ENCODE assay signal across 9 cellular contexts in genomic region chr2:105399207-105399861, GRCh38. TPM values are rescaled to one million over a fixed set of nuclear protein-coding genes. Genes with fewer than 3 reads are reported as not detected.
A peak's percentile ranks its signal among the peaks of the same experiment; 100 is the strongest.
DNase-seq lines count a peak whose midpoint lies in the region; ATAC-seq, FAIRE-seq and TF ChIP-seq lines count a peak whose summit lies in the region.
"Had no signal": no experiment of that assay in that cellular context is flagged by ENCODE, and none has a peak within 500 bp of the region (broad histone marks: within the 10 kb centered on the region; RNA-seq: fewer than 3 reads in every experiment).

No MANE protein-coding gene starts in this region.

- H3K9me3 Mint-ChIP-seq in activated naive CD8-positive, alpha-beta T cell (ENCODE audit: low read depth), result no peaks in the 10 kb centered on the region
- H3K9me3 Mint-ChIP-seq in activated naive CD8-positive, alpha-beta T cell treated with anti-CD3 and anti-CD28 coated beads, Interleukin-2, amount 50 U/mL, for 24 hours, result no peaks in the 10 kb centered on the region

- no peak for DNase-seq in activated naive CD8-positive, alpha-beta T cell treated with anti-CD3 and anti-CD28 coated beads, Interleukin-2, amount 50 U/mL, for 24 hours
- no peak for DNase-seq in bronchial epithelial cell (ENCODE audit: low read depth)
- no peak for DNase-seq in lung (ENCODE audit: low spot score)
- DNase-seq in GM19240 (ENCODE audit: insufficient read length, low spot score), result no peak
- DNase-seq in NCI-H1436 treated with DMSO at 0.1 percent for 48 hours (lab: John Stamatoyannopoulos, UW), result no peak
- no peak for DNase-seq in SW 1271 (lab: John Stamatoyannopoulos, UW)
- DNase-seq: COR-L47 had no signal

- TF ChIP-seq CTCF in bronchial epithelial cell (IDR thresholded peaks at IDR 0.05; ENCODE audit: insufficient read depth, low read length, severe bottlenecking) (no peak), lung (IDR thresholded peaks at IDR 0.05; ENCODE audit: control extremely low read depth, extremely low read depth) (no peak)

- ATAC-seq in activated naive CD8-positive, alpha-beta T cell treated with anti-CD3 and anti-CD28 coated beads, Interleukin-2, amount 50 U/mL, for 24 hours, result no peak
- ATAC-seq in lung (ENCODE audit: insufficient read depth, low FRiP score), result no peak

- 41 to 45% methylated on average over 38 of the region's 38 CpGs for WGBS in lung, 2 donors
- 41% methylated on average over 38 of the region's 38 CpGs for WGBS in urinary bladder

- H3K4me1 Mint-ChIP-seq in activated naive CD8-positive, alpha-beta T cell (ENCODE audit: low read depth), result peaks cover 17% of the 10 kb centered on the region
- peaks cover 23% of the 10 kb centered on the region for H3K4me1 Mint-ChIP-seq in activated naive CD8-positive, alpha-beta T cell treated with anti-CD3 and anti-CD28 coated beads, Interleukin-2, amount 50 U/mL, for 24 hours

- peaks cover 0 to 9% of the 10 kb centered on the region in 2 donors for H3K4me1 ChIP-seq in lung (ENCODE audit: control insufficient read depth in 2 of 2, insufficient read depth in 2 of 2, low read length in 2 of 2)
- no peaks in the 10 kb centered on the region for H3K4me1 ChIP-seq in urinary bladder (ENCODE audit: insufficient read depth)

- H3K27ac Mint-ChIP-seq in activated naive CD8-positive, alpha-beta T cell, result peak overlapping the region; percentile 3
- H3K27ac Mint-ChIP-seq in activated naive CD8-positive, alpha-beta T cell treated with anti-CD3 and anti-CD28 coated beads, Interleukin-2, amount 50 U/mL, for 24 hours, result no peak overlapping the region

- no peaks in the 10 kb centered on the region for H3K27me3 ChIP-seq in bronchial epithelial cell (ENCODE audit: control insufficient read depth, insufficient read depth, low read length)
- no peaks in the 10 kb centered on the region for H3K27me3 ChIP-seq in lung (ENCODE audit: control insufficient read depth, insufficient read depth)

- no peaks in the 10 kb centered on the region for H3K36me3 Mint-ChIP-seq in activated naive CD8-positive, alpha-beta T cell
- H3K36me3 Mint-ChIP-seq in activated naive CD8-positive, alpha-beta T cell treated with anti-CD3 and anti-CD28 coated beads, Interleukin-2, amount 50 U/mL, for 24 hours (ENCODE audit: low read depth), result no peaks in the 10 kb centered on the region

- H3K9me3 ChIP-seq in lung (ENCODE audit: control insufficient read depth in 2 of 2, insufficient read depth in 1 of 2, low read length in 1 of 2), result no peaks in the 10 kb centered on the region

- peaks cover 7% of the 10 kb centered on the region for H3K27me3 Mint-ChIP-seq in activated naive CD8-positive, alpha-beta T cell
- H3K27me3 Mint-ChIP-seq in activated naive CD8-positive, alpha-beta T cell treated with anti-CD3 and anti-CD28 coated beads, Interleukin-2, amount 50 U/mL, for 24 hours, result peaks cover 25% of the 10 kb centered on the region

- peak overlapping the region; percentile 61 for H3K4me3 Mint-ChIP-seq in activated naive CD8-positive, alpha-beta T cell
- H3K4me3 Mint-ChIP-seq in activated naive CD8-positive, alpha-beta T cell treated with anti-CD3 and anti-CD28 coated beads, Interleukin-2, amount 50 U/mL, for 24 hours, result no peak overlapping the region

- FAIRE-seq in bronchial epithelial cell (lab: Jason Lieb, UNC), result no peak

- peak overlapping the region; percentile 86 for H3K4me3 ChIP-seq in bronchial epithelial cell (ENCODE audit: low read depth, low read length)
- H3K4me3 ChIP-seq in lung, result peak overlapping the region; percentile 34
- peak overlapping the region; percentile 60 for H3K4me3 ChIP-seq in urinary bladder (ENCODE audit: low read depth, low read length)

- H3K36me3 ChIP-seq in bronchial epithelial cell (ENCODE audit: control insufficient read depth, insufficient read depth, low read length) (peaks cover 5% of the 10 kb centered on the region), lung (ENCODE audit: control insufficient read depth in 2 of 2, insufficient read depth in 2 of 2, low read length in 2 of 2) (no peaks in the 10 kb centered on the region), urinary bladder (ENCODE audit: insufficient read depth) (no peaks in the 10 kb centered on the region)

- H3K27ac ChIP-seq in lung (ENCODE audit: low read depth in 1 of 2, low read length in 1 of 2), result peak overlapping the region in 1 of 2 donors; percentile 84
- peak overlapping the region; percentile 93 for H3K27ac ChIP-seq in urinary bladder (ENCODE audit: low read depth)

RNA-seq across cellular contexts. Expression of gene FHL2, which starts 0.5 kb away (rescaled TPM):
- total RNA-seq in bronchial epithelial cell, result 67.2 and 76.9 TPM in 2 replicates
- 10 to 100 TPM in 1 of 2 donors, 1 to 10 TPM in 1; 6.8 to 12.8 TPM for total RNA-seq in lung
- 10 to 100 TPM in 1 of 2 donors, 1 to 10 TPM in 1; 6.6 to 10.5 TPM for polyA plus RNA-seq in lung
- 48.4 TPM for total RNA-seq in urinary bladder
- polyA plus RNA-seq in urinary bladder, result 95.1 TPM

Comparison
In these comparisons a context has a peak if more than half of its experiments do, and no peak if none do; other contexts are left out.
1. H3K4me3 ChIP-seq: peak in every context shown above with its lines; median percentile 86 in bronchial epithelial cell; 60 in urinary bladder; 34 in lung.